ENCODE assay signal across 2 cellular contexts in the genomic region with DNA sequence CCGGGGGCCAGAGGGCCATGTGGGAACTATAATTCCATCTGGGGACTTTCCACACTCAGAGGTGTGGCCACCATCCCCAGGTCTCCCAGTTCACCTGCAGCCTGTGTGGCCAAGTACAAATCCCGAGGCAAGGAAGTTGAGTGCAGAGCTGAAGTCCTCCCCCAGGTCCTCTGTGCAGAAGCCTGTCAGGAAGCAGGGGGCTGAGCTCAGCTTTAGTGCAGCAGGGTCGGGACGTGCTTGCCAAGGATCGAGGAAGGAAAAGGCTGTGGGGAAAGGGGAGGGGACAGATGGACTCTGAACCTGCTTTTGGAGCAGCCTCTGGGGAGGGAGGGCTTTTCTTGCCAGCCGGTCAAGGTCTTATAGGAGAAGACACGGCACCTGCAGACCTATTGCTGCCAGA.
TF ChIP-seq lines count a peak whose summit lies in the region.

No MANE protein-coding gene starts in this region.

TF ChIP-seq in GM23338, 12 proteins besides CTCF, POLR2A, EP300 and RAD21 (continues in another document):
- TF ChIP-seq ZNF331 (CRISPR knock-in tag; IDR thresholded peaks at IDR 0.05; ENCODE audit: low read depth) (no peak), CREB1 (CRISPR knock-in tag; IDR thresholded peaks at IDR 0.05; ENCODE audit: low read depth) (no peak), EZH2phosphoT487 (IDR thresholded peaks at IDR 0.05; ENCODE audit: unreplicated experiment) (no peak), JUNB (IDR thresholded peaks at IDR 0.05; ENCODE audit: unreplicated experiment) (no peak), STAT1 (IDR thresholded peaks at IDR 0.05; ENCODE audit: unreplicated experiment) (no peak), EZH2 (IDR thresholded peaks at IDR 0.05; ENCODE audit: low read depth, unreplicated experiment) (no peak), ZNF114 (CRISPR knock-in tag; IDR thresholded peaks at IDR 0.05) (no peak)
- TF ChIP-seq, protein P1, sequence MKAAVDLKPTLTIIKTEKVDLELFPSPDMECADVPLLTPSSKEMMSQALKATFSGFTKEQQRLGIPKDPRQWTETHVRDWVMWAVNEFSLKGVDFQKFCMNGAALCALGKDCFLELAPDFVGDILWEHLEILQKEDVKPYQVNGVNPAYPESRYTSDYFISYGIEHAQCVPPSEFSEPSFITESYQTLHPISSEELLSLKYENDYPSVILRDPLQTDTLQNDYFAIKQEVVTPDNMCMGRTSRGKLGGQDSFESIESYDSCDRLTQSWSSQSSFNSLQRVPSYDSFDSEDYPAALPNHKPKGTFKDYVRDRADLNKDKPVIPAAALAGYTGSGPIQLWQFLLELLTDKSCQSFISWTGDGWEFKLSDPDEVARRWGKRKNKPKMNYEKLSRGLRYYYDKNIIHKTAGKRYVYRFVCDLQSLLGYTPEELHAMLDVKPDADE (IDR thresholded peaks at IDR 0.05), result no peak
- TF ChIP-seq, protein P2, sequence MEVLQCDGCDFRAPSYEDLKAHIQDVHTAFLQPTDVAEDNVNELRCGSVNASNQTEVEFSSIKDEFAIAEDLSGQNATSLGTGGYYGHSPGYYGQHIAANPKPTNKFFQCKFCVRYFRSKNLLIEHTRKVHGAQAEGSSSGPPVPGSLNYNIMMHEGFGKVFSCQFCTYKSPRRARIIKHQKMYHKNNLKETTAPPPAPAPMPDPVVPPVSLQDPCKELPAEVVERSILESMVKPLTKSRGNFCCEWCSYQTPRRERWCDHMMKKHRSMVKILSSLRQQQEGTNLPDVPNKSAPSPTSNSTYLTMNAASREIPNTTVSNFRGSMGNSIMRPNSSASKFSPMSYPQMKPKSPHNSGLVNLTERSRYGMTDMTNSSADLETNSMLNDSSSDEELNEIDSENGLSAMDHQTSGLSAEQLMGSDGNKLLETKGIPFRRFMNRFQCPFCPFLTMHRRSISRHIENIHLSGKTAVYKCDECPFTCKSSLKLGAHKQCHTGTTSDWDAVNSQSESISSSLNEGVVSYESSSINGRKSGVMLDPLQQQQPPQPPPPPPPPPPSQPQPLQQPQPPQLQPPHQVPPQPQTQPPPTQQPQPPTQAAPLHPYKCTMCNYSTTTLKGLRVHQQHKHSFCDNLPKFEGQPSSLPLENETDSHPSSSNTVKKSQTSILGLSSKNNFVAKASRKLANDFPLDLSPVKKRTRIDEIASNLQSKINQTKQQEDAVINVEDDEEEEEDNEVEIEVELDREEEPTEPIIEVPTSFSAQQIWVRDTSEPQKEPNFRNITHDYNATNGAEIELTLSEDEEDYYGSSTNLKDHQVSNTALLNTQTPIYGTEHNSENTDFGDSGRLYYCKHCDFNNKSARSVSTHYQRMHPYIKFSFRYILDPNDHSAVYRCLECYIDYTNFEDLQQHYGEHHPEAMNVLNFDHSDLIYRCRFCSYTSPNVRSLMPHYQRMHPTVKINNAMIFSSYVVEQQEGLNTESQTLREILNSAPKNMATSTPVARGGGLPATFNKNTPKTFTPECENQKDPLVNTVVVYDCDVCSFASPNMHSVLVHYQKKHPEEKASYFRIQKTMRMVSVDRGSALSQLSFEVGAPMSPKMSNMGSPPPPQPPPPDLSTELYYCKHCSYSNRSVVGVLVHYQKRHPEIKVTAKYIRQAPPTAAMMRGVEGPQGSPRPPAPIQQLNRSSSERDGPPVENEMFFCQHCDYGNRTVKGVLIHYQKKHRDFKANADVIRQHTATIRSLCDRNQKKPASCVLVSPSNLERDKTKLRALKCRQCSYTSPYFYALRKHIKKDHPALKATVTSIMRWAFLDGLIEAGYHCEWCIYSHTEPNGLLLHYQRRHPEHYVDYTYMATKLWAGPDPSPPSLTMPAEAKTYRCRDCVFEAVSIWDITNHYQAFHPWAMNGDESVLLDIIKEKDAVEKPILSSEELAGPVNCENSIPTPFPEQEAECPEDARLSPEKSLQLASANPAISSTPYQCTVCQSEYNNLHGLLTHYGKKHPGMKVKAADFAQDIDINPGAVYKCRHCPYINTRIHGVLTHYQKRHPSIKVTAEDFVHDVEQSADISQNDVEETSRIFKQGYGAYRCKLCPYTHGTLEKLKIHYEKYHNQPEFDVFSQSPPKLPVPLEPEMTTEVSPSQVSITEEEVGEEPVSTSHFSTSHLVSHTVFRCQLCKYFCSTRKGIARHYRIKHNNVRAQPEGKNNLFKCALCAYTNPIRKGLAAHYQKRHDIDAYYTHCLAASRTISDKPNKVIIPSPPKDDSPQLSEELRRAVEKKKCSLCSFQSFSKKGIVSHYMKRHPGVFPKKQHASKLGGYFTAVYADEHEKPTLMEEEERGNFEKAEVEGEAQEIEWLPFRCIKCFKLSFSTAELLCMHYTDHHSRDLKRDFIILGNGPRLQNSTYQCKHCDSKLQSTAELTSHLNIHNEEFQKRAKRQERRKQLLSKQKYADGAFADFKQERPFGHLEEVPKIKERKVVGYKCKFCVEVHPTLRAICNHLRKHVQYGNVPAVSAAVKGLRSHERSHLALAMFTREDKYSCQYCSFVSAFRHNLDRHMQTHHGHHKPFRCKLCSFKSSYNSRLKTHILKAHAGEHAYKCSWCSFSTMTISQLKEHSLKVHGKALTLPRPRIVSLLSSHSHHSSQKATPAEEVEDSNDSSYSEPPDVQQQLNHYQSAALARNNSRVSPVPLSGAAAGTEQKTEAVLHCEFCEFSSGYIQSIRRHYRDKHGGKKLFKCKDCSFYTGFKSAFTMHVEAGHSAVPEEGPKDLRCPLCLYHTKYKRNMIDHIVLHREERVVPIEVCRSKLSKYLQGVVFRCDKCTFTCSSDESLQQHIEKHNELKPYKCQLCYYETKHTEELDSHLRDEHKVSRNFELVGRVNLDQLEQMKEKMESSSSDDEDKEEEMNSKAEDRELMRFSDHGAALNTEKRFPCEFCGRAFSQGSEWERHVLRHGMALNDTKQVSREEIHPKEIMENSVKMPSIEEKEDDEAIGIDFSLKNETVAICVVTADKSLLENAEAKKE (CRISPR knock-in tag; IDR thresholded peaks at IDR 0.05), result no peak
- TF ChIP-seq, protein P3, sequence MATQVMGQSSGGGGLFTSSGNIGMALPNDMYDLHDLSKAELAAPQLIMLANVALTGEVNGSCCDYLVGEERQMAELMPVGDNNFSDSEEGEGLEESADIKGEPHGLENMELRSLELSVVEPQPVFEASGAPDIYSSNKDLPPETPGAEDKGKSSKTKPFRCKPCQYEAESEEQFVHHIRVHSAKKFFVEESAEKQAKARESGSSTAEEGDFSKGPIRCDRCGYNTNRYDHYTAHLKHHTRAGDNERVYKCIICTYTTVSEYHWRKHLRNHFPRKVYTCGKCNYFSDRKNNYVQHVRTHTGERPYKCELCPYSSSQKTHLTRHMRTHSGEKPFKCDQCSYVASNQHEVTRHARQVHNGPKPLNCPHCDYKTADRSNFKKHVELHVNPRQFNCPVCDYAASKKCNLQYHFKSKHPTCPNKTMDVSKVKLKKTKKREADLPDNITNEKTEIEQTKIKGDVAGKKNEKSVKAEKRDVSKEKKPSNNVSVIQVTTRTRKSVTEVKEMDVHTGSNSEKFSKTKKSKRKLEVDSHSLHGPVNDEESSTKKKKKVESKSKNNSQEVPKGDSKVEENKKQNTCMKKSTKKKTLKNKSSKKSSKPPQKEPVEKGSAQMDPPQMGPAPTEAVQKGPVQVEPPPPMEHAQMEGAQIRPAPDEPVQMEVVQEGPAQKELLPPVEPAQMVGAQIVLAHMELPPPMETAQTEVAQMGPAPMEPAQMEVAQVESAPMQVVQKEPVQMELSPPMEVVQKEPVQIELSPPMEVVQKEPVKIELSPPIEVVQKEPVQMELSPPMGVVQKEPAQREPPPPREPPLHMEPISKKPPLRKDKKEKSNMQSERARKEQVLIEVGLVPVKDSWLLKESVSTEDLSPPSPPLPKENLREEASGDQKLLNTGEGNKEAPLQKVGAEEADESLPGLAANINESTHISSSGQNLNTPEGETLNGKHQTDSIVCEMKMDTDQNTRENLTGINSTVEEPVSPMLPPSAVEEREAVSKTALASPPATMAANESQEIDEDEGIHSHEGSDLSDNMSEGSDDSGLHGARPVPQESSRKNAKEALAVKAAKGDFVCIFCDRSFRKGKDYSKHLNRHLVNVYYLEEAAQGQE (IDR thresholded peaks at IDR 0.05; ENCODE audit: unreplicated experiment), result no peak

TF ChIP-seq in H1, 55 proteins besides CTCF, POLR2A, EP300 and RAD21:
- no peak for TF ChIP-seq NANOG (IDR thresholded peaks at IDR 0.05; ENCODE audit: insufficient read depth, low read depth, low read length, poor library complexity, severe bottlenecking)
